In the genomic region with DNA sequence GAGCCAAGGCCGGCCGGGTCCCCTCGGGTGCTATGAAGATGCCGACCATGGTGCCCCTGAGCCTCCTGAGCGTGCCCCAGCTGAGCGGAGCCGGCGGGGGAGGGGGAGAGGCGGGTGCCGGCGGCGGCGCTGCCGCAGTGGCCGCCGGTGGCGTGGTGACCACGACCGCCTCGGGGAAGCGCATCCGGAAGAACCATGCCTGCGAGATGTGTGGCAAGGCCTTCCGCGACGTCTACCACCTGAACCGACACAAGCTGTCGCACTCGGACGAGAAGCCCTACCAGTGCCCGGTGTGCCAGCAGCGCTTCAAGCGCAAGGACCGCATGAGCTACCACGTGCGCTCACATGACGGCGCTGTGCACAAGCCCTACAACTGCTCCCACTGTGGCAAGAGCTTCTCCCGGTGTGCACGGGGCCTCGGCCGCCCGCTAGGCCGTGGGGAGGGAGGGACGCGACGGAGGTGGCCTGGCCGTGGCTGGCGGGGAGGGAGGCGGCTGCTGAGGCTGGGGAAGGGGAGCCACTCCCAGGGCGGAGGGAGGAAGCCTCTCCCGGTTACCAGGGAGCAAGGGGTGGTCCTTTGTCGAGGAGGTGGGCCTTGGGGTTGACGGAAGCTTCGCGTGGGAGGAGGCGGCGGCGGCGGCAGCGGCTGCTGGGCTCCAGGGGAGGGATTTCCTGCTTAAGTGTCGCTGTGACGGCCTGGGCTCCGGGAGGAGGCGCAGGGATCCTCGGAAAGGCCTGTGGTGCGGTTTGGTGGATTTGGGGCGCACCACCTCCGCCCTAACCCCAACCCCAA, we compare ENCODE assay signal across 1 cellular context.
A peak's percentile ranks its signal among the peaks of the same experiment; 100 is the strongest.
TF ChIP-seq lines count a peak whose summit lies in the region.

No MANE protein-coding gene starts in this region.

TF ChIP-seq in K562, 482 proteins besides CTCF, POLR2A, EP300 and RAD21 (continued from another document and continues in another):
- TF ChIP-seq TAF7 (tag; IDR thresholded peaks at IDR 0.05): peak; percentile 32; the same call in 1 of the 2 replicates
- peak; percentile 96 for TF ChIP-seq ZFX (CRISPR knock-in tag; IDR thresholded peaks at IDR 0.05)
- no peak for TF ChIP-seq ZNF324 (CRISPR knock-in tag; IDR thresholded peaks at IDR 0.05)
- TF ChIP-seq, protein P1, sequence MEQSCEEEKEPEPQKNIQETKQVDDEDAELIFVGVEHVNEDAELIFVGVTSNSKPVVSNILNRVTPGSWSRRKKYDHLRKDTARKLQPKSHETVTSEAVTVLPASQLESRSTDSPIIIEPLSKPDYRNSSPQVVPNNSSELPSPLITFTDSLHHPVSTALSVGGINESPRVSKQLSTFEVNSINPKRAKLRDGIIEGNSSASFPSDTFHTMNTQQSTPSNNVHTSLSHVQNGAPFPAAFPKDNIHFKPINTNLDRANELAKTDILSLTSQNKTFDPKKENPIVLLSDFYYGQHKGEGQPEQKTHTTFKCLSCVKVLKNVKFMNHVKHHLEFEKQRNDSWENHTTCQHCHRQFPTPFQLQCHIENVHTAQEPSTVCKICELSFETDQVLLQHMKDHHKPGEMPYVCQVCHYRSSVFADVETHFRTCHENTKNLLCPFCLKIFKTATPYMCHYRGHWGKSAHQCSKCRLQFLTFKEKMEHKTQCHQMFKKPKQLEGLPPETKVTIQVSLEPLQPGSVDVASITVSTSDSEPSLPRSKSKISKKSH (CRISPR knock-in tag; IDR thresholded peaks at IDR 0.05): no peak
- TF ChIP-seq U2AF2 (optimal IDR thresholded peaks at IDR 0.05; ENCODE audit: low read depth, low read length): no peak
- TF ChIP-seq PHF20 (IDR thresholded peaks at IDR 0.05; ENCODE audit: partially characterized antibody): no peak
- TF ChIP-seq, protein P2, sequence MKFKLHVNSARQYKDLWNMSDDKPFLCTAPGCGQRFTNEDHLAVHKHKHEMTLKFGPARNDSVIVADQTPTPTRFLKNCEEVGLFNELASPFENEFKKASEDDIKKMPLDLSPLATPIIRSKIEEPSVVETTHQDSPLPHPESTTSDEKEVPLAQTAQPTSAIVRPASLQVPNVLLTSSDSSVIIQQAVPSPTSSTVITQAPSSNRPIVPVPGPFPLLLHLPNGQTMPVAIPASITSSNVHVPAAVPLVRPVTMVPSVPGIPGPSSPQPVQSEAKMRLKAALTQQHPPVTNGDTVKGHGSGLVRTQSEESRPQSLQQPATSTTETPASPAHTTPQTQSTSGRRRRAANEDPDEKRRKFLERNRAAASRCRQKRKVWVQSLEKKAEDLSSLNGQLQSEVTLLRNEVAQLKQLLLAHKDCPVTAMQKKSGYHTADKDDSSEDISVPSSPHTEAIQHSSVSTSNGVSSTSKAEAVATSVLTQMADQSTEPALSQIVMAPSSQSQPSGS (CRISPR knock-in tag; IDR thresholded peaks at IDR 0.05): 0 out of 2 replicates have a peak, but pooled peaks have one; percentile 44
- TF ChIP-seq ARID2 (IDR thresholded peaks at IDR 0.05): no peak
- TF ChIP-seq ZNF76 (CRISPR knock-in tag; IDR thresholded peaks at IDR 0.05; ENCODE audit: borderline replicate concordance): 0 out of 2 replicates have a peak, but pooled peaks have one; percentile 30
- TF ChIP-seq HNRNPUL1 (IDR thresholded peaks at IDR 0.05; ENCODE audit: low read length): no peak
- no peak for TF ChIP-seq PTRF (tag; IDR thresholded peaks at IDR 0.05)
- TF ChIP-seq, protein P3, sequence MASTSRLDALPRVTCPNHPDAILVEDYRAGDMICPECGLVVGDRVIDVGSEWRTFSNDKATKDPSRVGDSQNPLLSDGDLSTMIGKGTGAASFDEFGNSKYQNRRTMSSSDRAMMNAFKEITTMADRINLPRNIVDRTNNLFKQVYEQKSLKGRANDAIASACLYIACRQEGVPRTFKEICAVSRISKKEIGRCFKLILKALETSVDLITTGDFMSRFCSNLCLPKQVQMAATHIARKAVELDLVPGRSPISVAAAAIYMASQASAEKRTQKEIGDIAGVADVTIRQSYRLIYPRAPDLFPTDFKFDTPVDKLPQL (IDR thresholded peaks at IDR 0.05; ENCODE audit: extremely low read depth, insufficient read length): no peak
- no peak for TF ChIP-seq ZNF253 (CRISPR knock-in tag; conservative IDR thresholded peaks at IDR 0.05)
- TF ChIP-seq SUPT5H (IDR thresholded peaks at IDR 0.05): peak; percentile 82
- TF ChIP-seq ZNF140 (CRISPR knock-in tag; IDR thresholded peaks at IDR 0.05): no peak
- TF ChIP-seq PURB (CRISPR knock-in tag; IDR thresholded peaks at IDR 0.05; ENCODE audit: low read depth): no peak
- TF ChIP-seq NONO (IDR thresholded peaks at IDR 0.05; ENCODE audit: low read depth in 2 of 2, low read length in 1 of 2): no peak
- TF ChIP-seq ZNF239 (CRISPR knock-in tag; IDR thresholded peaks at IDR 0.05): no peak
- TF ChIP-seq HDAC2 (IDR thresholded peaks at IDR 0.05): peak; percentile 69; the same call in 1 of the 2 replicates
- TF ChIP-seq EHMT2 (IDR thresholded peaks at IDR 0.05): no peak
- TF ChIP-seq IRF2 (CRISPR knock-in tag; IDR thresholded peaks at IDR 0.05): peak; percentile 82; the same call in 1 of the 2 replicates
- TF ChIP-seq FOXJ2 (tag; IDR thresholded peaks at IDR 0.05): 0 out of 2 replicates have a peak, but pooled peaks have one; percentile 63
- peak; percentile 83 for TF ChIP-seq ZNF232 (CRISPR knock-in tag; IDR thresholded peaks at IDR 0.05)
- no peak for TF ChIP-seq NFRKB (IDR thresholded peaks at IDR 0.05; ENCODE audit: low read depth)
- no peak for TF ChIP-seq CBFA2T2 (conservative IDR thresholded peaks at IDR 0.05)
- TF ChIP-seq PHTF2 (CRISPR knock-in tag; IDR thresholded peaks at IDR 0.05): 0 out of 2 replicates have a peak, but pooled peaks have one; percentile 36
- TF ChIP-seq, protein P4, sequence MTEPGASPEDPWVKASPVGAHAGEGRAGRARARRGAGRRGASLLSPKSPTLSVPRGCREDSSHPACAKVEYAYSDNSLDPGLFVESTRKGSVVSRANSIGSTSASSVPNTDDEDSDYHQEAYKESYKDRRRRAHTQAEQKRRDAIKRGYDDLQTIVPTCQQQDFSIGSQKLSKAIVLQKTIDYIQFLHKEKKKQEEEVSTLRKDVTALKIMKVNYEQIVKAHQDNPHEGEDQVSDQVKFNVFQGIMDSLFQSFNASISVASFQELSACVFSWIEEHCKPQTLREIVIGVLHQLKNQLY (CRISPR knock-in tag; conservative IDR thresholded peaks at IDR 0.05): peak in 1 of 2 experiments; percentile 94; a peak in 2 of 4 replicates
- TF ChIP-seq, protein P5, sequence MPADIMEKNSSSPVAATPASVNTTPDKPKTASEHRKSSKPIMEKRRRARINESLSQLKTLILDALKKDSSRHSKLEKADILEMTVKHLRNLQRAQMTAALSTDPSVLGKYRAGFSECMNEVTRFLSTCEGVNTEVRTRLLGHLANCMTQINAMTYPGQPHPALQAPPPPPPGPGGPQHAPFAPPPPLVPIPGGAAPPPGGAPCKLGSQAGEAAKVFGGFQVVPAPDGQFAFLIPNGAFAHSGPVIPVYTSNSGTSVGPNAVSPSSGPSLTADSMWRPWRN (IDR thresholded peaks at IDR 0.05; ENCODE audit: low read depth): no peak
- peak in 1 of 2 experiments; percentile 95; a peak in 2 of 4 replicates for TF ChIP-seq HDAC1 (IDR thresholded peaks at IDR 0.05)
- peak; percentile 88 for TF ChIP-seq LCOR (CRISPR knock-in tag; IDR thresholded peaks at IDR 0.05)
- TF ChIP-seq, protein P6, sequence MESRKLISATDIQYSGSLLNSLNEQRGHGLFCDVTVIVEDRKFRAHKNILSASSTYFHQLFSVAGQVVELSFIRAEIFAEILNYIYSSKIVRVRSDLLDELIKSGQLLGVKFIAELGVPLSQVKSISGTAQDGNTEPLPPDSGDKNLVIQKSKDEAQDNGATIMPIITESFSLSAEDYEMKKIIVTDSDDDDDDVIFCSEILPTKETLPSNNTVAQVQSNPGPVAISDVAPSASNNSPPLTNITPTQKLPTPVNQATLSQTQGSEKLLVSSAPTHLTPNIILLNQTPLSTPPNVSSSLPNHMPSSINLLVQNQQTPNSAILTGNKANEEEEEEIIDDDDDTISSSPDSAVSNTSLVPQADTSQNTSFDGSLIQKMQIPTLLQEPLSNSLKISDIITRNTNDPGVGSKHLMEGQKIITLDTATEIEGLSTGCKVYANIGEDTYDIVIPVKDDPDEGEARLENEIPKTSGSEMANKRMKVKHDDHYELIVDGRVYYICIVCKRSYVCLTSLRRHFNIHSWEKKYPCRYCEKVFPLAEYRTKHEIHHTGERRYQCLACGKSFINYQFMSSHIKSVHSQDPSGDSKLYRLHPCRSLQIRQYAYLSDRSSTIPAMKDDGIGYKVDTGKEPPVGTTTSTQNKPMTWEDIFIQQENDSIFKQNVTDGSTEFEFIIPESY (CRISPR knock-in tag; IDR thresholded peaks at IDR 0.05): peak; percentile 79
- TF ChIP-seq, protein P7, sequence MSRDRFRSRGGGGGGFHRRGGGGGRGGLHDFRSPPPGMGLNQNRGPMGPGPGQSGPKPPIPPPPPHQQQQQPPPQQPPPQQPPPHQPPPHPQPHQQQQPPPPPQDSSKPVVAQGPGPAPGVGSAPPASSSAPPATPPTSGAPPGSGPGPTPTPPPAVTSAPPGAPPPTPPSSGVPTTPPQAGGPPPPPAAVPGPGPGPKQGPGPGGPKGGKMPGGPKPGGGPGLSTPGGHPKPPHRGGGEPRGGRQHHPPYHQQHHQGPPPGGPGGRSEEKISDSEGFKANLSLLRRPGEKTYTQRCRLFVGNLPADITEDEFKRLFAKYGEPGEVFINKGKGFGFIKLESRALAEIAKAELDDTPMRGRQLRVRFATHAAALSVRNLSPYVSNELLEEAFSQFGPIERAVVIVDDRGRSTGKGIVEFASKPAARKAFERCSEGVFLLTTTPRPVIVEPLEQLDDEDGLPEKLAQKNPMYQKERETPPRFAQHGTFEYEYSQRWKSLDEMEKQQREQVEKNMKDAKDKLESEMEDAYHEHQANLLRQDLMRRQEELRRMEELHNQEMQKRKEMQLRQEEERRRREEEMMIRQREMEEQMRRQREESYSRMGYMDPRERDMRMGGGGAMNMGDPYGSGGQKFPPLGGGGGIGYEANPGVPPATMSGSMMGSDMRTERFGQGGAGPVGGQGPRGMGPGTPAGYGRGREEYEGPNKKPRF (IDR thresholded peaks at IDR 0.05; ENCODE audit: low read depth, low read length): no peak
- TF ChIP-seq POLR3G (IDR thresholded peaks at IDR 0.05; ENCODE audit: extremely low read depth, insufficient read length, insufficient replicate concordance): no peak
- TF ChIP-seq, protein P8, sequence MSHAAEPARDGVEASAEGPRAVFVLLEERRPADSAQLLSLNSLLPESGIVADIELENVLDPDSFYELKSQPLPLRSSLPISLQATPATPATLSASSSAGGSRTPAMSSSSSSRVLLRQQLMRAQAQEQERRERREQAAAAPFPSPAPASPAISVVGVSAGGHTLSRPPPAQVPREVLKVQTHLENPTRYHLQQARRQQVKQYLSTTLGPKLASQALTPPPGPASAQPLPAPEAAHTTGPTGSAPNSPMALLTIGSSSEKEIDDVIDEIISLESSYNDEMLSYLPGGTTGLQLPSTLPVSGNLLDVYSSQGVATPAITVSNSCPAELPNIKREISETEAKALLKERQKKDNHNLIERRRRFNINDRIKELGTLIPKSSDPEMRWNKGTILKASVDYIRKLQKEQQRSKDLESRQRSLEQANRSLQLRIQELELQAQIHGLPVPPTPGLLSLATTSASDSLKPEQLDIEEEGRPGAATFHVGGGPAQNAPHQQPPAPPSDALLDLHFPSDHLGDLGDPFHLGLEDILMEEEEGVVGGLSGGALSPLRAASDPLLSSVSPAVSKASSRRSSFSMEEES (CRISPR knock-in tag; IDR thresholded peaks at IDR 0.05): peak; percentile 40
- TF ChIP-seq CHD4 (IDR thresholded peaks at IDR 0.05; ENCODE audit: insufficient read depth, insufficient replicate concordance, low read depth, low read length, poor library complexity, severe bottlenecking): no peak
- TF ChIP-seq CEBPG (CRISPR knock-in tag; IDR thresholded peaks at IDR 0.05): no peak; the same call in 1 of the 2 replicates
- TF ChIP-seq CEBPG (tag; conservative IDR thresholded peaks at IDR 0.05 in 1 of 2, IDR thresholded peaks at IDR 0.05 in 1 of 2): no peak
- TF ChIP-seq YBX1 (IDR thresholded peaks at IDR 0.05): no peak
- peak; percentile 77; the same call in 1 of the 2 replicates for TF ChIP-seq RFX1 (IDR thresholded peaks at IDR 0.05)
- no peak for TF ChIP-seq BRD4 (IDR thresholded peaks at IDR 0.05)
- TF ChIP-seq, protein P9, sequence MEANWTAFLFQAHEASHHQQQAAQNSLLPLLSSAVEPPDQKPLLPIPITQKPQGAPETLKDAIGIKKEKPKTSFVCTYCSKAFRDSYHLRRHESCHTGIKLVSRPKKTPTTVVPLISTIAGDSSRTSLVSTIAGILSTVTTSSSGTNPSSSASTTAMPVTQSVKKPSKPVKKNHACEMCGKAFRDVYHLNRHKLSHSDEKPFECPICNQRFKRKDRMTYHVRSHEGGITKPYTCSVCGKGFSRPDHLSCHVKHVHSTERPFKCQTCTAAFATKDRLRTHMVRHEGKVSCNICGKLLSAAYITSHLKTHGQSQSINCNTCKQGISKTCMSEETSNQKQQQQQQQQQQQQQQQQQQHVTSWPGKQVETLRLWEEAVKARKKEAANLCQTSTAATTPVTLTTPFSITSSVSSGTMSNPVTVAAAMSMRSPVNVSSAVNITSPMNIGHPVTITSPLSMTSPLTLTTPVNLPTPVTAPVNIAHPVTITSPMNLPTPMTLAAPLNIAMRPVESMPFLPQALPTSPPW (CRISPR knock-in tag; IDR thresholded peaks at IDR 0.05): peak; percentile 60; the same call in 1 of the 2 replicates
- no peak for TF ChIP-seq TBL1XR1 (IDR thresholded peaks at IDR 0.05; ENCODE audit: low read length in 2 of 2)
- no peak for TF ChIP-seq SIX5 (IDR thresholded peaks at IDR 0.05; ENCODE audit: borderline replicate concordance in 1 of 2, insufficient read depth in 1 of 2, low read depth in 1 of 2, low read length in 2 of 2)
- TF ChIP-seq, protein P10, sequence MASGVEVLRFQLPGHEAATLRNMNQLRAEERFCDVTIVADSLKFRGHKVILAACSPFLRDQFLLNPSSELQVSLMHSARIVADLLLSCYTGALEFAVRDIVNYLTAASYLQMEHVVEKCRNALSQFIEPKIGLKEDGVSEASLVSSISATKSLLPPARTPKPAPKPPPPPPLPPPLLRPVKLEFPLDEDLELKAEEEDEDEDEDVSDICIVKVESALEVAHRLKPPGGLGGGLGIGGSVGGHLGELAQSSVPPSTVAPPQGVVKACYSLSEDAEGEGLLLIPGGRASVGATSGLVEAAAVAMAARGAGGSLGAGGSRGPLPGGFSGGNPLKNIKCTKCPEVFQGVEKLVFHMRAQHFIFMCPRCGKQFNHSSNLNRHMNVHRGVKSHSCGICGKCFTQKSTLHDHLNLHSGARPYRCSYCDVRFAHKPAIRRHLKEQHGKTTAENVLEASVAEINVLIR (CRISPR knock-in tag; IDR thresholded peaks at IDR 0.05): 0 out of 2 replicates have a peak, but pooled peaks have one; percentile 6
- no peak for TF ChIP-seq SMARCC2 (IDR thresholded peaks at IDR 0.05; ENCODE audit: low read depth)
- no peak for TF ChIP-seq MCM5 (IDR thresholded peaks at IDR 0.05; ENCODE audit: low read depth)
- no peak for TF ChIP-seq TCF3 (CRISPR knock-in tag; IDR thresholded peaks at IDR 0.05)
- TF ChIP-seq HDAC6 (IDR thresholded peaks at IDR 0.05; ENCODE audit: low read depth, low read length): no peak
- TF ChIP-seq ZNF583 (CRISPR knock-in tag; IDR thresholded peaks at IDR 0.05): no peak
- TF ChIP-seq, protein P11, sequence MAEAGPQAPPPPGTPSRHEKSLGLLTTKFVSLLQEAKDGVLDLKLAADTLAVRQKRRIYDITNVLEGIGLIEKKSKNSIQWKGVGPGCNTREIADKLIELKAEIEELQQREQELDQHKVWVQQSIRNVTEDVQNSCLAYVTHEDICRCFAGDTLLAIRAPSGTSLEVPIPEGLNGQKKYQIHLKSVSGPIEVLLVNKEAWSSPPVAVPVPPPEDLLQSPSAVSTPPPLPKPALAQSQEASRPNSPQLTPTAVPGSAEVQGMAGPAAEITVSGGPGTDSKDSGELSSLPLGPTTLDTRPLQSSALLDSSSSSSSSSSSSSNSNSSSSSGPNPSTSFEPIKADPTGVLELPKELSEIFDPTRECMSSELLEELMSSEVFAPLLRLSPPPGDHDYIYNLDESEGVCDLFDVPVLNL (CRISPR knock-in tag; IDR thresholded peaks at IDR 0.05; ENCODE audit: low read depth): no peak
- TF ChIP-seq GATAD2B (IDR thresholded peaks at IDR 0.05; ENCODE audit: borderline replicate concordance): no peak
- TF ChIP-seq PRPF4 (IDR thresholded peaks at IDR 0.05; ENCODE audit: insufficient read depth, low read depth, low read length, poor library complexity, severe bottlenecking): no peak
